ENCODE assay signal across 17 cellular contexts in the genomic region with DNA sequence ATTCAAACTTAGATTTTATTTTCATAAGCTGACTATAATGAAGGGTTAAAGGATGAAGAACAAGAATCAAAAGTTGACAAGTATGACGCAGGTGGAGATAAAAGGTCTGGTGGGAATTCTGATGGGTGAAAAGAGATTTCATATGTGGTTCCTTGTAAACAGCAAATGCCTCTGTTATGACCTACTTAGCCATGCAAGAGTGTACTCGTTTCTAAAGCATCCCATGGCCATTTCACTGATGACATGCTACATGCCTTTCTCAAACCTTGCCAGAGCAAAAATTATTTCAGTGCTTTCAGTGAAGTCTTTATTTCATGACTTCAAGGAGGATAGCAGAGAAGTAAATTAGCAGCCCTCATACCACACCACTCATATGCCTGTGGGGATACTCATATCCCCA.
A peak's percentile ranks its signal among the peaks of the same experiment; 100 is the strongest.
DNase-seq lines count a peak whose midpoint lies in the region; ATAC-seq and TF ChIP-seq lines count a peak whose summit lies in the region.
"Had no signal": no experiment of that assay in that cellular context is flagged by ENCODE, and none has a peak within 500 bp of the region (broad histone marks: within the 10 kb centered on the region; RNA-seq: fewer than 3 reads in every experiment).

No MANE protein-coding gene starts in this region.

- intact Hi-C loops in Right ventricle myocardium inferior (cut with DNase I) = loop anchor here (10.0 kb wide), 1 partner anchor 139 kb away; no protein-coding TSS in a partner anchor
- intact Hi-C loops in left cardiac atrium (cut with DNase I) = no loop called here
- intact Hi-C loops in tibial artery (cut with DNase I; ENCODE audit: low total_unique reads) = no loop called here
- intact Hi-C loops in thyroid gland (cut with DNase I) = no loop called here

- no peaks in the 10 kb centered on the region for H3K9me3 ChIP-seq in tibial artery
- H3K9me3 ChIP-seq in thyroid gland = no peaks in the 10 kb centered on the region
- H3K9me3 ChIP-seq: BLaER1 treated with 17β-estradiol and CSF1 and Interleukin-3, amounts not matched to agents 10 nM and 100 nM had no signal

- H3K36me3 ChIP-seq in tibial artery (peaks cover 29 to 38% (median 36%) of the 10 kb centered on the region in 3 donors), thyroid gland (peaks cover 9 to 24% of the 10 kb centered on the region in 2 donors)

- H3K4me1 ChIP-seq in tibial artery (peaks cover 0 to 68% (median 15%) of the 10 kb centered on the region in 4 donors), thyroid gland (no peaks in the 10 kb centered on the region)

- WGBS in thyroid gland, 2 donors = 75 to 84% methylated on average over 2 of the region's 2 CpGs

- TF ChIP-seq POLR2A in thyroid gland (IDR thresholded peaks at IDR 0.05) = no peak

- DNase-seq in Right ventricle myocardium inferior (ENCODE audit: missing footprints) = no peak
- DNase-seq in left cardiac atrium = no peak
- peak; percentile 63 for DNase-seq in amniotic epithelial cell (ENCODE audit: low read depth)
- peak; percentile 59 for DNase-seq in fibroblast of peridontal ligament (ENCODE audit: extremely low read depth)
- no peak for DNase-seq in tibial artery
- DNase-seq in DMS79 (lab: John Stamatoyannopoulos, UW) = no peak
- no peak for DNase-seq in thyroid gland
- DNase-seq in hippocampal formation (lab: John Stamatoyannopoulos, UW) = no peak
- DNase-seq: CD8-positive, alpha-beta memory T cell; DND-41; H7; Kasumi-1; NCI-H187 treated with DMSO at 0.1 percent for 48 hours; NCI-H748 treated with DMSO at 0.1 percent for 48 hours; PC-3 had no signal

- H3K4me3 ChIP-seq in tibial artery = no peak overlapping the region
- no peak overlapping the region for H3K4me3 ChIP-seq in thyroid gland (replicated peaks in 1 of 3)
- H3K4me3 ChIP-seq: BLaER1 treated with 17β-estradiol and CSF1 and Interleukin-3, amounts not matched to agents 10 nM and 100 nM had no signal

- H3K27ac ChIP-seq in tibial artery = peak overlapping the region; percentile 20 to 68
- H3K27ac ChIP-seq in thyroid gland = no peak overlapping the region
- H3K27ac ChIP-seq: 22Rv1; BLaER1 treated with 17β-estradiol and CSF1 and Interleukin-3, amounts not matched to agents 10 nM and 100 nM had no signal

- no peak for TF ChIP-seq CTCF in tibial artery (IDR thresholded peaks at IDR 0.05)
- TF ChIP-seq CTCF in thyroid gland (IDR thresholded peaks at IDR 0.05) = no peak

- ATAC-seq in Right ventricle myocardium inferior = peak; percentile 53
- no peak for ATAC-seq in left cardiac atrium
- ATAC-seq: PC-3 had no signal

- H3K27me3 ChIP-seq in tibial artery (no peaks in the 10 kb centered on the region), thyroid gland (no peaks in the 10 kb centered on the region)
- H3K27me3 ChIP-seq: BLaER1 treated with 17β-estradiol and CSF1 and Interleukin-3, amounts not matched to agents 10 nM and 100 nM had no signal

Comparison
In these comparisons a context has a peak if more than half of its experiments do, and no peak if none do; other contexts are left out.
1. DNase-seq: peak in amniotic epithelial cell (single experiment) and fibroblast of peridontal ligament (single experiment); none in Right ventricle myocardium inferior (single experiment), left cardiac atrium (single experiment), tibial artery (0 of 2), DMS79 (single experiment), thyroid gland (0 of 2) and hippocampal formation (0 of 2).
2. H3K27ac ChIP-seq: peak in tibial artery (2 of 2); none in thyroid gland (0 of 3).